In the genomic region with DNA sequence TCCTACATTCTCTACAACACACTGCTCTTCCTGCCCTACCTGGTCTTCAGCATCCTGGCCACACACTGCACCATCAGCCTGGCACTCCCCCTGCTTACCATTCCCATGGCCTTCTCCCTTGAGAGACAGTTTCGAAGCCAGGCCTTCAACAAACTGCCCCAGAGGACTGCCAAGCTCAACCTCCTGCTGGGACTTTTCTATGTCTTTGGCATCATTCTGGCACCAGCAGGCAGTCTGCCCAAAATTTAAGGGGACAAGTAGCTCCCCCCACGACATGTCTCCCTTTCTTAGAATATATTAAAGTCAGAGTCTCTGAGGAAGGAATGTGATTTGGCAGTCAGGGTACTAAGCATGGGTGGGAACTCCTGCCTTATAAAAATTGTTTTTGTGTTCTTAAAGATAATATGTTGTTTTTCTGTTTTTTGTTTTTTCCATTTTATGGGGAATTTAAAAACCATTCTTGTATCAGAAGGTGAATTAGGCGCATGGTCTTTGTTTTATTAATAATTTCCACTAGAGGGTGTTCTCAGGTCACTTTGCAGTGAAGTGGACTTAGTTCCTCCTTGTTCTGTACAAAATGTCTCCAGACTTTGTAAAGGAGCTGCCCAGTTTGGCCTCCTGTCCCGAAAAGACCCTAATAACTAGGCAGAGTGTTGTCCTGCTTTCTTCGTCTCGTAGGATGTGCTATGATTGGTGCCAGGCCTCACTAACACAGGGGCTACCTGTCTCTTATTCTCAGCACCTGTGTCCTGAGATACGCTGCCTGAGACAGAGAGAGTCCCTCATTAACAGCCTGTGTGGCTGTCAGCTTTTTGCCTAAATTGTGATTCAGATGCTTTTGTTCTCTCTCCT, we compare ENCODE assay signal across 1 cellular context.
TF ChIP-seq lines count a peak whose summit lies in the region.

No MANE protein-coding gene starts in this region.

TF ChIP-seq in HepG2, 621 proteins besides CTCF, POLR2A, EP300 and RAD21:
- TF ChIP-seq STAG1 (CRISPR knock-in tag; IDR thresholded peaks at IDR 0.05) (0 out of 2 replicates have a peak, but pooled peaks have one; percentile 18), ZNF713 (CRISPR knock-in tag; IDR thresholded peaks at IDR 0.05) (no peak)
